Comparison of ENCODE assay signal across 14 cellular contexts in the genomic region with DNA sequence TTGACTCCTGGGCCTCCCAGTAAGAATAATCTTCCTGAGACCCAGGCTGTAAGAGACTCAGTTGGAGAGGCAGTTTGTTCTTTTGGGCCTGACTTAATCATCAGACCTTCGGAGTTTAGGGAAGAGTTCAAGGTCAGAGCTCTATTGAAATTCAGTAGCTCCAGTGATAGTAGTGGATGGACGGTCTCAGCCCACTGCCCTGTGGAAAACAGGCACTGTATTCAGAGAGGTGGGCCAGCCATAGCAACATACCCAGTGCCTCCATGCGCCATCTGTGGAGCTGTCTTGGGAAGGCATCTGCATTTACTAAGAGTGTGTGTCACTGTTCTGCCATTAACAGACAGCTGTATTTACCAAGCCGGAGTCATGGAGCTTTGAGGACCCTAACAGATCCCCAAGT. TPM values are rescaled to one million over a fixed set of nuclear protein-coding genes. Genes with fewer than 3 reads are reported as not detected.
A peak's percentile ranks its signal among the peaks of the same experiment; 100 is the strongest.
DNase-seq lines count a peak whose midpoint lies in the region; ATAC-seq and TF ChIP-seq lines count a peak whose summit lies in the region.
"Had no signal": no experiment of that assay in that cellular context is flagged by ENCODE, and none has a peak within 500 bp of the region (broad histone marks: within the 10 kb centered on the region; RNA-seq: fewer than 3 reads in every experiment).

No MANE protein-coding gene starts in this region.

- peaks cover 39% of the 10 kb centered on the region for H3K4me1 Mint-ChIP-seq in endodermal cell

- H3K4me2 ChIP-seq in Karpas-422 (ENCODE audit: low read depth, low read length, poor library complexity, severe bottlenecking): peak overlapping the region; percentile 100
- H3K4me2 ChIP-seq in osteoblast (ENCODE audit: insufficient read depth, low read length): no peak overlapping the region

- peaks cover 33% of the 10 kb centered on the region for H3K4me1 ChIP-seq in Karpas-422 (ENCODE audit: low read length)
- peaks cover 19% of the 10 kb centered on the region for H3K4me1 ChIP-seq in endodermal cell (ENCODE audit: control insufficient read depth, insufficient read depth, low read length)
- peaks cover 29% of the 10 kb centered on the region for H3K4me1 ChIP-seq in osteoblast (ENCODE audit: insufficient read depth, low read length)

- peaks cover 30% of the 10 kb centered on the region for H3K36me3 Mint-ChIP-seq in endodermal cell (ENCODE audit: low read depth)

- H3K4me3 ChIP-seq in Karpas-422 (ENCODE audit: low read length): no peak overlapping the region
- H3K4me3 ChIP-seq in endodermal cell (ENCODE audit: low read length): peak overlapping the region; percentile 21
- H3K4me3 ChIP-seq in osteoblast (ENCODE audit: insufficient read depth, low read length): no peak overlapping the region
- H3K4me3 ChIP-seq: upper lobe of left lung had no signal

- H2AFZ ChIP-seq in Karpas-422 (ENCODE audit: low read length) (no peak overlapping the region), osteoblast (ENCODE audit: low read length) (no peak overlapping the region)

- DNase-seq in NCI-H146 (lab: John Stamatoyannopoulos, UW) (peak; percentile 8), NCI-H146 treated with DMSO at 0.1 percent for 48 hours (lab: John Stamatoyannopoulos, UW; ENCODE audit: unreplicated experiment) (no peak), Karpas-422 (no peak), endodermal cell (peak; percentile 60), osteoblast (ENCODE audit: insufficient read length, low spot score, missing footprints) (peak; percentile 82), COLO829 (ENCODE audit: low spot score) (no peak), activated T-cell treated with anti-CD3 and anti-CD28 coated beads for 4 hours (no peak)
- DNase-seq: activated CD4-positive, alpha-beta T cell treated with anti-CD3 and anti-CD28 coated beads, Interleukin-2, amount 50 U/mL, for 4 hours; amniotic stem cell; KG1; NCI-H446 treated with DMSO at 0.1 percent for 48 hours; retina; upper lobe of left lung had no signal

- H3K36me3 ChIP-seq in Karpas-422 (ENCODE audit: insufficient read depth, low read length) (peaks cover 40% of the 10 kb centered on the region; the same call in 1 of the 2 replicates), endodermal cell (ENCODE audit: control insufficient read depth, insufficient read depth, low read length) (peaks cover 34% of the 10 kb centered on the region), osteoblast (ENCODE audit: insufficient read depth, low read length) (peaks cover 33% of the 10 kb centered on the region)

- TF ChIP-seq CTCF in endodermal cell (conservative IDR thresholded peaks at IDR 0.05): peak; percentile 49
- TF ChIP-seq CTCF in osteoblast (IDR thresholded peaks at IDR 0.05; ENCODE audit: extremely low read depth, low read depth, low read length): no peak

- H3K9ac ChIP-seq in Karpas-422 (ENCODE audit: low read length): peak overlapping the region; percentile 3
- H3K9ac ChIP-seq in endodermal cell (ENCODE audit: extremely low read depth, low read length, poor library complexity, severe bottlenecking): peak overlapping the region; percentile 19

- H3K9me3 ChIP-seq in Karpas-422 (ENCODE audit: low read length): no peaks in the 10 kb centered on the region
- H3K9me3 ChIP-seq in endodermal cell (ENCODE audit: control insufficient read depth, low read length): no peaks in the 10 kb centered on the region
- H3K9me3 ChIP-seq in osteoblast (ENCODE audit: low read depth, low read length): no peaks in the 10 kb centered on the region
- H3K9me3 ChIP-seq: upper lobe of left lung had no signal

- 86 to 89% methylated on average over 3 to 4 of the region's 4 CpGs for WGBS in endodermal cell (ENCODE audit: insufficient coverage in 1 of 2, insufficient read length in 1 of 2), 2 experiments

- H3K27me3 Mint-ChIP-seq in endodermal cell (ENCODE audit: insufficient read depth): no peaks in the 10 kb centered on the region

- no peak for ATAC-seq in GM21447 (IDR thresholded peaks at IDR 0.05; ENCODE audit: unreplicated experiment)

- peak overlapping the region; percentile 74 for H3K27ac Mint-ChIP-seq in endodermal cell

- H3K9me3 Mint-ChIP-seq in endodermal cell: no peaks in the 10 kb centered on the region

- H3K27me3 ChIP-seq in Karpas-422 (ENCODE audit: low read length) (no peaks in the 10 kb centered on the region), endodermal cell (ENCODE audit: control insufficient read depth, insufficient read depth, low read length, poor library complexity, severe bottlenecking) (no peaks in the 10 kb centered on the region), osteoblast (ENCODE audit: insufficient read depth, low read length) (no peaks in the 10 kb centered on the region)
- H3K27me3 ChIP-seq: upper lobe of left lung had no signal

- H3K9me2 ChIP-seq in Karpas-422 (replicated peaks; ENCODE audit: insufficient read depth, low read length): no peaks in the 10 kb centered on the region

- peaks cover 59% of the 10 kb centered on the region for H3K79me2 ChIP-seq in Karpas-422 (ENCODE audit: low read length)
- H3K79me2 ChIP-seq in osteoblast (ENCODE audit: insufficient read depth, low read length): peaks cover 65% of the 10 kb centered on the region

- peaks cover 37% of the 10 kb centered on the region for H4K20me1 ChIP-seq in Karpas-422 (ENCODE audit: insufficient read depth, low read depth, low read length)
- H4K20me1 ChIP-seq in osteoblast (ENCODE audit: insufficient read depth, low read length): peaks cover 56% of the 10 kb centered on the region

- H3K4me3 Mint-ChIP-seq in endodermal cell: peak overlapping the region; percentile 79

- H3K27ac ChIP-seq in Karpas-422 (ENCODE audit: low read length): peak overlapping the region; percentile 92
- H3K27ac ChIP-seq in endodermal cell (ENCODE audit: low read depth, low read length): no peak overlapping the region
- peak overlapping the region; percentile 18 for H3K27ac ChIP-seq in osteoblast (ENCODE audit: low read depth, low read length)
- H3K27ac ChIP-seq: upper lobe of left lung had no signal

RNA-seq across cellular contexts. Expression of a gene that starts 2.9 kb away (rescaled TPM):
- 400 and 531 TPM in 2 replicates for total RNA-seq in Karpas-422 (2014; rRNA removed; shearing (Covaris generic); ENCODE audit: low replicate concordance)
- 100 to 1,000 TPM; 136 to 148 TPM for total RNA-seq in endodermal cell
- 201 TPM for polyA plus RNA-seq in endodermal cell (2013, experiment 1 of 2)
- polyA plus RNA-seq in endodermal cell (2013, experiment 2 of 2): 179 TPM
- total RNA-seq in osteoblast: 49.2 and 51.3 TPM in 2 replicates

RNA-seq across cellular contexts. Expression of a gene that starts 17.0 kb away (rescaled TPM):
- total RNA-seq in Karpas-422 (2014; rRNA removed; shearing (Covaris generic); ENCODE audit: low replicate concordance): 48.2 and 84.2 TPM in 2 replicates
- total RNA-seq in endodermal cell (10 to 100 TPM in 1 of 2 donors, 1 to 10 TPM in 1; 9.7 to 14.3 TPM), osteoblast (23.5 and 41.3 TPM in 2 replicates)
- 14.7 TPM for polyA plus RNA-seq in endodermal cell (2013, experiment 1 of 2)
- polyA plus RNA-seq in endodermal cell (2013, experiment 2 of 2): 14.5 TPM

RNA-seq across cellular contexts. Expression of a gene that starts 21.9 kb away (rescaled TPM):
- total RNA-seq in Karpas-422 (2014; rRNA removed; shearing (Covaris generic); ENCODE audit: low replicate concordance): 115 and 220 TPM in 2 replicates
- total RNA-seq in endodermal cell (100 to 1,000 TPM in 1 of 2 donors, 10 to 100 TPM in 1; 76.1 to 103 TPM), osteoblast (0.88 and 1.1 TPM in 2 replicates)
- polyA plus RNA-seq in endodermal cell (2013, experiment 1 of 2): 75.1 TPM
- polyA plus RNA-seq in endodermal cell (2013, experiment 2 of 2): 66.0 TPM

RNA-seq across cellular contexts. Expression of a gene that starts 26.8 kb away (rescaled TPM):
- total RNA-seq in Karpas-422 (2014; rRNA removed; shearing (Covaris generic); ENCODE audit: low replicate concordance): not detected in 2 replicates
- total RNA-seq in endodermal cell: 1 to 10 TPM; 1.5 to 2.2 TPM
- 2.7 TPM for polyA plus RNA-seq in endodermal cell (2013, experiment 1 of 2)
- 3.0 TPM for polyA plus RNA-seq in endodermal cell (2013, experiment 2 of 2)
- 0.72 and 0.88 TPM in 2 replicates for total RNA-seq in osteoblast

RNA-seq across cellular contexts. Expression of a gene that starts 35.4 kb away (rescaled TPM):
- total RNA-seq in Karpas-422 (2014; rRNA removed; shearing (Covaris generic); ENCODE audit: low replicate concordance): 321 and 642 TPM in 2 replicates
- total RNA-seq in endodermal cell (not detected), osteoblast (not detected in 2 replicates)
- not detected for polyA plus RNA-seq in endodermal cell (2013, experiment 1 of 2)
- not detected for polyA plus RNA-seq in endodermal cell (2013, experiment 2 of 2)

Comparison
In these comparisons a context has a peak if more than half of its experiments do, and no peak if none do; other contexts are left out.
1. DNase-seq: peak in NCI-H146 (single experiment), endodermal cell (single experiment) and osteoblast (single experiment); none in NCI-H146 treated with DMSO at 0.1 percent for 48 hours (single experiment), Karpas-422 (single experiment), COLO829 (single experiment) and activated T-cell treated with anti-CD3 and anti-CD28 coated beads for 4 hours (single experiment).
2. RNA of a gene that starts 21.9 kb away (total RNA-seq): 115 to 220 TPM in Karpas-422 and 76.1 to 103 TPM in endodermal cell; 0.88 to 1.1 TPM in osteoblast; every median in the first group is over 10 times any median in the second.